In genomic region chr3:173586176-173586575, GRCh38 we compare ENCODE assay signal across 15 cellular contexts.
DNase-seq lines count a peak whose midpoint lies in the region; ATAC-seq and TF ChIP-seq lines count a peak whose summit lies in the region.
"Had no signal": no experiment of that assay in that cellular context is flagged by ENCODE, and none has a peak within 500 bp of the region (broad histone marks: within the 10 kb centered on the region; RNA-seq: fewer than 3 reads in every experiment).

No MANE protein-coding gene starts in this region.

- H3K27me3 Mint-ChIP-seq in brain (peaks cover 17% of the 10 kb centered on the region), nephron progenitor cell (ENCODE audit: low read depth, poor library complexity) (peaks cover 6% of the 10 kb centered on the region)

- H3K27me3 ChIP-seq in mesenchymal stem cell (ENCODE audit: control insufficient read depth in 1 of 2, insufficient read depth in 1 of 2, low read length in 2 of 2): peaks cover 0 to 11% of the 10 kb centered on the region in 2 experiments
- H3K27me3 ChIP-seq: right atrium auricular region had no signal

- no peak overlapping the region for H2BK5ac ChIP-seq in mesenchymal stem cell (ENCODE audit: low read depth, low read length, poor library complexity, severe bottlenecking)

- peaks cover 7% of the 10 kb centered on the region for H3K4me1 ChIP-seq in mesenchymal stem cell (ENCODE audit: control insufficient read depth, insufficient read depth, low read depth, low read length)
- H3K4me1 ChIP-seq: BLaER1 treated with 17β-estradiol and CSF1 and Interleukin-3, amounts not matched to agents 10 nM and 100 nM had no signal

- no peak overlapping the region for H2AFZ ChIP-seq in mesenchymal stem cell (ENCODE audit: low read depth, low read length)

- no peak overlapping the region for H3K23ac ChIP-seq in mesenchymal stem cell (ENCODE audit: low read length in 2 of 2)

- H3K79me1 ChIP-seq in mesenchymal stem cell (replicated peaks; ENCODE audit: low read length, poor library complexity, severe bottlenecking): no peaks in the 10 kb centered on the region

- no CpG with 5 or more reads among the region's 2 CpGs for WGBS in mesenchymal stem cell

- H2BK120ac ChIP-seq in mesenchymal stem cell (ENCODE audit: low read depth, low read length): no peak overlapping the region

- H3K9me3 Mint-ChIP-seq in brain (no peaks in the 10 kb centered on the region), nephron progenitor cell (no peaks in the 10 kb centered on the region)
- H3K9me3 Mint-ChIP-seq: stimulated activated naive CD8-positive, alpha-beta T cell treated with anti-CD3 and anti-CD28 coated beads, Interleukin-15, Interleukin-2, amounts not matched to agents 100 ng/mL and 50 ng/mL, for 24 hours; T-helper 2 cell treated with Interferon-gamma antibody and Interleukin-4, amounts not matched to agents 5 μg/mL and 100 μg/mL, for 36 hours had no signal

- H3K9me3 ChIP-seq in mesenchymal stem cell (ENCODE audit: control insufficient read depth, low read length): no peaks in the 10 kb centered on the region
- H3K9me3 ChIP-seq: esophagus squamous epithelium, right atrium auricular region had no signal

- no peak overlapping the region for H2AK5ac ChIP-seq in mesenchymal stem cell (ENCODE audit: low read length, severe bottlenecking)

- no peak overlapping the region for H3K9ac ChIP-seq in mesenchymal stem cell (ENCODE audit: low read length)
- H3K9ac ChIP-seq: BLaER1 treated with 17β-estradiol and CSF1 and Interleukin-3, amounts not matched to agents 10 nM and 100 nM had no signal

- H3K4me3 Mint-ChIP-seq in brain: peak overlapping the region; percentile 93 to 98 (median 95)
- peak overlapping the region; percentile 95 for H3K4me3 Mint-ChIP-seq in nephron progenitor cell
- H3K4me3 Mint-ChIP-seq: stimulated activated naive CD8-positive, alpha-beta T cell treated with anti-CD3 and anti-CD28 coated beads, Interleukin-15, Interleukin-2, amounts not matched to agents 100 ng/mL and 50 ng/mL, for 24 hours; T-helper 2 cell treated with Interferon-gamma antibody and Interleukin-4, amounts not matched to agents 5 μg/mL and 100 μg/mL, for 36 hours had no signal

- no peak overlapping the region for H3K27ac ChIP-seq in mesenchymal stem cell (ENCODE audit: low read length, poor library complexity, severe bottlenecking)
- H3K27ac ChIP-seq: BLaER1 treated with 17β-estradiol and CSF1 and Interleukin-3, amounts not matched to agents 10 nM and 100 nM; esophagus squamous epithelium; HL-60; right atrium auricular region had no signal

- H3K4me1 Mint-ChIP-seq in brain (peaks cover 58% of the 10 kb centered on the region), nephron progenitor cell (peaks cover 34% of the 10 kb centered on the region)

- H3K4me3 ChIP-seq in mesenchymal stem cell (ENCODE audit: insufficient read depth in 1 of 2, low read depth in 1 of 2, low read length in 2 of 2): no peak overlapping the region
- H3K4me3 ChIP-seq: BLaER1 treated with 17β-estradiol and CSF1 and Interleukin-3, amounts not matched to agents 10 nM and 100 nM had no signal

- DNase-seq in DMS79 treated with DMSO at 0.1 percent for 48 hours (lab: John Stamatoyannopoulos, UW) (peak; percentile 49), M059J (ENCODE audit: low read depth) (peak; percentile 46), nephron progenitor cell (no peak), DMS53 (lab: John Stamatoyannopoulos, UW) (no peak), mesenchymal stem cell (no peak)
- DNase-seq: activated CD4-positive, alpha-beta T cell treated with anti-CD3 and anti-CD28 coated beads, Interleukin-2, amount 50 U/mL, for 4 hours; esophagus squamous epithelium had no signal

- no peak overlapping the region for H3K4ac ChIP-seq in mesenchymal stem cell (ENCODE audit: low read depth in 1 of 2, low read length in 2 of 2)

- no peaks in the 10 kb centered on the region for H3K36me3 Mint-ChIP-seq in brain
- H3K36me3 Mint-ChIP-seq in nephron progenitor cell (ENCODE audit: low read depth): no peaks in the 10 kb centered on the region

- no peak for ATAC-seq in HG03025 (IDR thresholded peaks at IDR 0.05; ENCODE audit: low FRiP score, unreplicated experiment)
- no peak for ATAC-seq in GM19035 (IDR thresholded peaks at IDR 0.05; ENCODE audit: unreplicated experiment)

- no peak overlapping the region for H4K91ac ChIP-seq in mesenchymal stem cell (ENCODE audit: low read length)

- H2BK15ac ChIP-seq in mesenchymal stem cell (ENCODE audit: low read depth, poor library complexity, severe bottlenecking): no peak overlapping the region

- H3K36me3 ChIP-seq in mesenchymal stem cell (ENCODE audit: control insufficient read depth in 1 of 2, insufficient read depth in 2 of 2, low read depth in 1 of 2, low read length in 2 of 2): no peaks in the 10 kb centered on the region
- H3K36me3 ChIP-seq: BLaER1 treated with 17β-estradiol and CSF1 and Interleukin-3, amounts not matched to agents 10 nM and 100 nM; esophagus squamous epithelium; right atrium auricular region had no signal

- H4K8ac ChIP-seq in mesenchymal stem cell (ENCODE audit: low read length): no peak overlapping the region

- no peak for TF ChIP-seq CTCF in brain (conservative IDR thresholded peaks at IDR 0.05)
- TF ChIP-seq CTCF in nephron progenitor cell (IDR thresholded peaks at IDR 0.05): no peak

- H3K27ac Mint-ChIP-seq in brain (peak overlapping the region; percentile 69 to 99 (median 98)), nephron progenitor cell (no peak overlapping the region)
- H3K27ac Mint-ChIP-seq: stimulated activated naive CD8-positive, alpha-beta T cell treated with anti-CD3 and anti-CD28 coated beads, Interleukin-15, Interleukin-2, amounts not matched to agents 100 ng/mL and 50 ng/mL, for 24 hours; T-helper 2 cell treated with Interferon-gamma antibody and Interleukin-4, amounts not matched to agents 5 μg/mL and 100 μg/mL, for 36 hours had no signal

- H3K18ac ChIP-seq in mesenchymal stem cell (ENCODE audit: low read depth in 1 of 2, low read length in 2 of 2): no peak overlapping the region

- H2BK12ac ChIP-seq in mesenchymal stem cell (ENCODE audit: low read length in 2 of 2): no peak overlapping the region

- no peak overlapping the region for H3K14ac ChIP-seq in mesenchymal stem cell (ENCODE audit: low read length in 2 of 2)

- H3K4me2 ChIP-seq in mesenchymal stem cell (ENCODE audit: low read length, poor library complexity, severe bottlenecking): no peak overlapping the region
- H3K4me2 ChIP-seq: BLaER1 treated with 17β-estradiol and CSF1 and Interleukin-3, amounts not matched to agents 10 nM and 100 nM had no signal

Comparison
In these comparisons a context has a peak if more than half of its experiments do, and no peak if none do; other contexts are left out.
1. DNase-seq: peak in DMS79 treated with DMSO at 0.1 percent for 48 hours (single experiment) and M059J (single experiment); none in nephron progenitor cell (single experiment), DMS53 (single experiment) and mesenchymal stem cell (single experiment).